In genomic region chr16:85514295-85514600, GRCh38 we compare ENCODE assay signal across 9 cellular contexts.
A peak's percentile ranks its signal among the peaks of the same experiment; 100 is the strongest.
DNase-seq lines count a peak whose midpoint lies in the region; ATAC-seq and TF ChIP-seq lines count a peak whose summit lies in the region.
"Had no signal": no experiment of that assay in that cellular context is flagged by ENCODE, and none has a peak within 500 bp of the region (broad histone marks: within the 10 kb centered on the region; RNA-seq: fewer than 3 reads in every experiment).

No MANE protein-coding gene starts in this region.

- H3K9me3 ChIP-seq in IMR-90 (ENCODE audit: control insufficient read depth, insufficient read depth, low read length) (no peaks in the 10 kb centered on the region), mammary epithelial cell (replicated peaks; ENCODE audit: insufficient read depth, low read length) (no peaks in the 10 kb centered on the region), mesenchymal stem cell (ENCODE audit: control insufficient read depth, low read length) (no peaks in the 10 kb centered on the region), tibial nerve (no peaks in the 10 kb centered on the region)
- H3K9me3 ChIP-seq: gastrocnemius medialis had no signal

- peak overlapping the region; percentile 89 for H2BK20ac ChIP-seq in IMR-90 (ENCODE audit: low read depth, low read length)

- peak overlapping the region; percentile 78 for H3K4ac ChIP-seq in IMR-90 (ENCODE audit: low read depth, low read length)
- H3K4ac ChIP-seq in mesenchymal stem cell (ENCODE audit: low read depth in 1 of 2, low read length in 2 of 2) = peak overlapping the region in 1 of 2 experiments; percentile 43

- BruUV-seq in IMR-90 (replicated peaks; lab: Mats Ljungman, UMichigan) (no TSS peak), mammary epithelial cell (replicated peaks; lab: Mats Ljungman, UMichigan) (no TSS peak)

- in situ Hi-C loops in IMR-90 (cut with MboI; ENCODE audit: low sequenced_read_pairs) (no loop called here), mammary epithelial cell (cut with MboI; ENCODE audit: low sequenced_read_pairs in 2 of 2) (no loop called here)

- WGBS in IMR-90 (ENCODE audit: extremely low coverage in 2 of 2, insufficient read length in 1 of 2), 2 experiments = 0% methylated on average over 4 of the region's 8 CpGs; no CpG with 5 or more reads in 1 of the 2 experiments
- WGBS in mammary epithelial cell (ENCODE audit: low coverage, missing lambda C conversion rate) = no CpG with 5 or more reads among the region's 8 CpGs
- 34% methylated on average over 8 of the region's 8 CpGs for WGBS in mesenchymal stem cell
- 31 to 39% methylated on average over 3 to 8 of the region's 8 CpGs for WGBS in tibial nerve, 2 donors

- H2BK120ac ChIP-seq in IMR-90 (ENCODE audit: low read depth, low read length) (peak overlapping the region; percentile 94), mesenchymal stem cell (ENCODE audit: low read depth, low read length) (peak overlapping the region; percentile 64)

- H3K36me3 ChIP-seq in IMR-90 (ENCODE audit: control insufficient read depth, insufficient read depth, low read length) = no peaks in the 10 kb centered on the region
- no peaks in the 10 kb centered on the region for H3K36me3 ChIP-seq in mammary epithelial cell (ENCODE audit: insufficient read depth, low read length)
- peaks cover 0 to 7% of the 10 kb centered on the region in 2 experiments for H3K36me3 ChIP-seq in mesenchymal stem cell (ENCODE audit: control insufficient read depth in 1 of 2, insufficient read depth in 2 of 2, low read depth in 1 of 2, low read length in 2 of 2)
- no peaks in the 10 kb centered on the region for H3K36me3 ChIP-seq in tibial nerve
- H3K36me3 ChIP-seq: gastrocnemius medialis had no signal

- ATAC-seq in IMR-90 (ENCODE audit: low read depth) (no peak), GM21576 (IDR thresholded peaks at IDR 0.05; ENCODE audit: unreplicated experiment) (no peak), HG03025 (IDR thresholded peaks at IDR 0.05; ENCODE audit: low FRiP score, unreplicated experiment) (no peak)
- ATAC-seq: K562 had no signal

- peak overlapping the region; percentile 88 for H3K27ac ChIP-seq in IMR-90 (ENCODE audit: insufficient read depth, low read length)
- peak overlapping the region; percentile 7 for H3K27ac ChIP-seq in mammary epithelial cell (ENCODE audit: insufficient read depth, low read depth, low read length)
- H3K27ac ChIP-seq in mesenchymal stem cell (ENCODE audit: low read length, poor library complexity, severe bottlenecking) = peak overlapping the region; percentile 85
- H3K27ac ChIP-seq in tibial nerve = peak overlapping the region in 3 of 4 donors; percentile 45 to 81 (median 67)

- intact Hi-C loops in IMR-90 (cut with micrococcal nuclease) = no loop called here
- intact Hi-C loops in mammary epithelial cell (cut with micrococcal nuclease) = loop anchor here (2.0 kb wide), 1 partner anchor 41 kb away; no protein-coding TSS in a partner anchor

- H3K27me3 ChIP-seq in IMR-90 (ENCODE audit: control insufficient read depth, insufficient read depth, low read length) (no peaks in the 10 kb centered on the region), mammary epithelial cell (ENCODE audit: insufficient read depth, low read length) (no peaks in the 10 kb centered on the region), mesenchymal stem cell (ENCODE audit: control insufficient read depth in 1 of 2, insufficient read depth in 1 of 2, low read length in 2 of 2) (no peaks in the 10 kb centered on the region), tibial nerve (no peaks in the 10 kb centered on the region)
- H3K27me3 ChIP-seq: gastrocnemius medialis had no signal

- TF ChIP-seq CTCF in IMR-90 (conservative IDR thresholded peaks at IDR 0.05; ENCODE audit: low read depth, low read length) (no peak), mammary epithelial cell (conservative IDR thresholded peaks at IDR 0.05 in 1 of 2, IDR thresholded peaks at IDR 0.05 in 1 of 2; ENCODE audit: extremely low read depth in 1 of 2, insufficient read depth in 1 of 2, low read depth in 1 of 2, low read length in 2 of 2) (no peak), tibial nerve (IDR thresholded peaks at IDR 0.05) (no peak)

- peak overlapping the region; percentile 70 for H3K56ac ChIP-seq in IMR-90 (ENCODE audit: extremely low read depth, insufficient read depth, low read length)

- DNase-seq in IMR-90 (peak; percentile 68), mammary epithelial cell (no peak), mesenchymal stem cell (no peak), tibial nerve (ENCODE audit: low spot score in 2 of 2) (no peak), NCI-H524 (lab: John Stamatoyannopoulos, UW) (no peak)

- H3K23ac ChIP-seq in IMR-90 (ENCODE audit: low read depth, low read length) = peak overlapping the region; percentile 60
- H3K23ac ChIP-seq in mesenchymal stem cell (ENCODE audit: low read length in 2 of 2) = no peak overlapping the region

- H3K79me1 ChIP-seq in IMR-90 (ENCODE audit: low read depth in 1 of 2, low read length in 2 of 2) = peaks cover 5 to 28% of the 10 kb centered on the region in 2 experiments; a peak in 3 of 4 replicates
- peaks cover 1% of the 10 kb centered on the region for H3K79me1 ChIP-seq in mesenchymal stem cell (replicated peaks; ENCODE audit: low read length, poor library complexity, severe bottlenecking)

- TF ChIP-seq EP300 in tibial nerve (IDR thresholded peaks at IDR 0.05) = no peak

- H3K9me1 ChIP-seq in IMR-90 (ENCODE audit: insufficient read depth, low read length) = peaks cover 7% of the 10 kb centered on the region

- H4K5ac ChIP-seq in IMR-90 (ENCODE audit: low read depth, low read length) = peak overlapping the region; percentile 69; the same call in 1 of the 2 replicates

- H4K8ac ChIP-seq in IMR-90 (ENCODE audit: low read depth in 2 of 2, low read length in 2 of 2) (peak overlapping the region; percentile 74 to 77; a peak in 3 of 4 replicates), mesenchymal stem cell (ENCODE audit: low read length) (peak overlapping the region; percentile 75)

- H2BK5ac ChIP-seq in IMR-90 (ENCODE audit: low read depth, low read length, poor library complexity, severe bottlenecking) = peak overlapping the region; percentile 94
- peak overlapping the region; percentile 53 for H2BK5ac ChIP-seq in mesenchymal stem cell (ENCODE audit: low read depth, low read length, poor library complexity, severe bottlenecking)

- H3K18ac ChIP-seq in IMR-90 (ENCODE audit: low read depth, low read length) (peak overlapping the region; percentile 89), mesenchymal stem cell (ENCODE audit: low read depth in 1 of 2, low read length in 2 of 2) (peak overlapping the region; percentile 88)

- H3K4me3 ChIP-seq in IMR-90 (ENCODE audit: insufficient read depth, low read depth, low read length) (no peak overlapping the region), mammary epithelial cell (replicated peaks in 1 of 3; ENCODE audit: insufficient read depth in 1 of 3, low read depth in 2 of 3, low read length in 3 of 3) (no peak overlapping the region), mesenchymal stem cell (ENCODE audit: insufficient read depth in 1 of 2, low read depth in 1 of 2, low read length in 2 of 2) (no peak overlapping the region), tibial nerve (no peak overlapping the region)
- H3K4me3 ChIP-seq: gastrocnemius medialis, K562 had no signal

- H2BK12ac ChIP-seq in mesenchymal stem cell (ENCODE audit: low read length in 2 of 2) = peak overlapping the region; percentile 42 to 81

- H2AFZ ChIP-seq in IMR-90 (replicated peaks; ENCODE audit: low read length, poor library complexity) (peak overlapping the region; percentile 86), mammary epithelial cell (ENCODE audit: low read depth, low read length) (peak overlapping the region; percentile 28), mesenchymal stem cell (ENCODE audit: low read depth, low read length) (no peak overlapping the region)

- H3K4me2 ChIP-seq in IMR-90 (ENCODE audit: low read depth, low read length) (no peak overlapping the region; the same call in 1 of the 2 replicates), mammary epithelial cell (ENCODE audit: insufficient read depth, low read depth, low read length) (peak overlapping the region; percentile 73), mesenchymal stem cell (ENCODE audit: low read length, poor library complexity, severe bottlenecking) (peak overlapping the region; percentile 23)

- peak; percentile 23; the same call in 1 of the 2 replicates for TF ChIP-seq RAD21 in IMR-90 (IDR thresholded peaks at IDR 0.05; ENCODE audit: low read length)

- H4K20me1 ChIP-seq in IMR-90 (ENCODE audit: insufficient read depth, low read length) (peaks cover 10% of the 10 kb centered on the region), mammary epithelial cell (ENCODE audit: insufficient read depth, low read length) (no peaks in the 10 kb centered on the region)

- H2AK9ac ChIP-seq in IMR-90 (replicated peaks; ENCODE audit: low read depth, low read length, poor library complexity) = peak overlapping the region; percentile 94

- CTCF ChIA-PET in IMR-90 (lab: Yijun Ruan, JAX) = interaction anchor here (0.7 to 1.2 kb wide), 2 partner anchors 25 to 38 kb away, joined by 3 read pairs; no protein-coding TSS in a partner anchor
- CTCF ChIA-PET in mammary epithelial cell (lab: Charles Lee; ENCODE audit: low non-redundant PET) = no interaction called here

- H2AK5ac ChIP-seq in IMR-90 (ENCODE audit: low read depth, low read length) (peak overlapping the region; percentile 62), mesenchymal stem cell (ENCODE audit: low read length, severe bottlenecking) (peak overlapping the region; percentile 50)

- H3K4me1 ChIP-seq in IMR-90 (ENCODE audit: control insufficient read depth, insufficient read depth, low read length) (peaks cover 36% of the 10 kb centered on the region), mammary epithelial cell (ENCODE audit: insufficient read depth, low read length) (peaks cover 21% of the 10 kb centered on the region), mesenchymal stem cell (ENCODE audit: control insufficient read depth, insufficient read depth, low read depth, low read length) (peaks cover 46% of the 10 kb centered on the region), tibial nerve (peaks cover 0 to 31% (median 22%) of the 10 kb centered on the region in 4 donors)

- dilution Hi-C loops in IMR-90 (cut with HindIII; ENCODE audit: low sequenced_read_pairs, unreplicated experiment) (no loop called here), mammary epithelial cell (cut with HindIII; ENCODE audit: low sequenced_read_pairs) (no loop called here)

- POLR2A ChIA-PET in IMR-90 (lab: Charles Lee; ENCODE audit: unreplicated experiment) = interaction anchor here (0.6 to 1.0 kb wide), 2 partner anchors 32 to 37 kb away, joined by 3 to 8 read pairs; no protein-coding TSS in a partner anchor

- H3K79me2 ChIP-seq in mammary epithelial cell (ENCODE audit: insufficient read depth, low read length) = no peaks in the 10 kb centered on the region

- peak overlapping the region; percentile 80 for H3K14ac ChIP-seq in IMR-90 (replicated peaks; ENCODE audit: low read depth, low read length)
- H3K14ac ChIP-seq in mesenchymal stem cell (ENCODE audit: low read length in 2 of 2) = no peak overlapping the region

- H3K9ac ChIP-seq in IMR-90 (ENCODE audit: low read depth, low read length) (peak overlapping the region; percentile 64), mammary epithelial cell (ENCODE audit: insufficient read depth, low read length) (no peak overlapping the region), mesenchymal stem cell (ENCODE audit: low read length) (peak overlapping the region; percentile 28)

- H2BK15ac ChIP-seq in IMR-90 (ENCODE audit: low read depth, low read length) (peak overlapping the region; percentile 43; the same call in 1 of the 3 replicates), mesenchymal stem cell (ENCODE audit: low read depth, poor library complexity, severe bottlenecking) (peak overlapping the region; percentile 54)

- TF ChIP-seq POLR2A in IMR-90 (IDR thresholded peaks at IDR 0.05; ENCODE audit: low read depth, low read length) = no peak
- TF ChIP-seq POLR2A in tibial nerve (IDR thresholded peaks at IDR 0.05) = no peak

- H4K91ac ChIP-seq in IMR-90 (ENCODE audit: insufficient read depth, low read depth, low read length) (peak overlapping the region; percentile 92), mesenchymal stem cell (ENCODE audit: low read length) (peak overlapping the region; percentile 88)

Comparison
In these comparisons a context has a peak if more than half of its experiments do, and no peak if none do; other contexts are left out.
1. H3K27ac ChIP-seq: peak in every context shown above with its lines; median percentile 88 in IMR-90; 85 in mesenchymal stem cell; 67 in tibial nerve; 7 in mammary epithelial cell.